ENCODE assay signal across 35 cellular contexts in genomic region chr9:3177362-3177761, GRCh38.
A peak's percentile ranks its signal among the peaks of the same experiment; 100 is the strongest.
DNase-seq lines count a peak whose midpoint lies in the region; ATAC-seq, FAIRE-seq and TF ChIP-seq lines count a peak whose summit lies in the region.
"Had no signal": no experiment of that assay in that cellular context is flagged by ENCODE, and none has a peak within 500 bp of the region (broad histone marks: within the 10 kb centered on the region; RNA-seq: fewer than 3 reads in every experiment).

No MANE protein-coding gene starts in this region.

- H3K27me3 ChIP-seq in adrenal gland = peaks cover 11% of the 10 kb centered on the region
- H3K27me3 ChIP-seq: body of pancreas had no signal

- 45 to 73% (median 52%) methylated on average over 4 of the region's 4 CpGs for WGBS in adrenal gland, 4 donors

- H3K27ac ChIP-seq in adrenal gland = no peak overlapping the region
- H3K27ac ChIP-seq: A549, body of pancreas, parathyroid adenoma, SK-N-MC, suprapubic skin had no signal

- H3K4me1 Mint-ChIP-seq in WTC11 = peaks cover 21% of the 10 kb centered on the region
- H3K4me1 Mint-ChIP-seq in activated CD4-positive, alpha-beta T cell treated with anti-CD3 and anti-CD28 coated beads for 36 hours = peaks cover 2% of the 10 kb centered on the region
- H3K4me1 Mint-ChIP-seq: memory B cell had no signal

- H3K4me3 ChIP-seq in mucosa of descending colon (no peak overlapping the region), adrenal gland (no peak overlapping the region)
- H3K4me3 ChIP-seq: A549, body of pancreas, SK-N-MC, smooth muscle cell, suprapubic skin had no signal

- peaks cover 31% of the 10 kb centered on the region for H3K27me3 Mint-ChIP-seq in WTC11 (ENCODE audit: low read depth)
- peaks cover 28% of the 10 kb centered on the region for H3K27me3 Mint-ChIP-seq in activated CD4-positive, alpha-beta T cell treated with anti-CD3 and anti-CD28 coated beads for 36 hours

- H3K36me3 ChIP-seq in mucosa of descending colon (ENCODE audit: low read depth) (no peaks in the 10 kb centered on the region), adrenal gland (replicated peaks in 1 of 2) (no peaks in the 10 kb centered on the region)
- H3K36me3 ChIP-seq: suprapubic skin had no signal

- POLR2A ChIA-PET in WTC11 (lab: Charles Lee) = no interaction called here
- POLR2A ChIA-PET in activated CD4-positive, alpha-beta T cell treated with anti-CD3 and anti-CD28 coated beads for 36 hours (lab: Charles Lee) = no interaction called here

- DNase-seq in ELF-1 (ENCODE audit: low read depth, low spot score) (peak; percentile 11), NCI-H2171 treated with DMSO at 0.1 percent for 48 hours (lab: John Stamatoyannopoulos, UW) (peak; percentile 80), WTC11 (ENCODE audit: low spot score) (no peak), mucosa of descending colon (peak in 2 of 3 donors; percentile 28 to 44), retina (no peak), GM19239 (ENCODE audit: insufficient read length, low spot score) (no peak), adrenal gland (no peak)
- no peak for DNase-seq in activated CD4-positive, alpha-beta T cell treated with anti-CD3 and anti-CD28 coated beads for 36 hours
- DNase-seq: activated CD4-positive, alpha-beta memory T cell treated with anti-CD3 and anti-CD28 coated beads, Interleukin-2, amount 10 ng/mL, durations not matched to agents 7 days and 5 days; activated CD4-positive, alpha-beta T cell treated with anti-CD3 and anti-CD28 coated beads for 1 hour; activated CD8-positive, alpha-beta memory T cell treated with anti-CD3 and anti-CD28 coated beads, Interleukin-2, amount 50 U/mL, for 4 hours; activated naive CD4-positive, alpha-beta T cell; activated naive CD8-positive, alpha-beta T cell treated with anti-CD3 and anti-CD28 coated beads, Interleukin-2, amount 50 U/mL, for 24 hours; body of pancreas; CD4-positive, alpha-beta T cell; cerebellar nuclear complex; hypothalamus; KG1; NCI-H146; NCI-H446; NCI-H774; stimulated activated naive CD4-positive, alpha-beta T cell treated with Interleukin-2 at 50 U/mL for 16 hours had no signal

- H3K4me1 ChIP-seq in mucosa of descending colon (ENCODE audit: low read depth) (peaks cover 25% of the 10 kb centered on the region), adrenal gland (replicated peaks in 1 of 2) (no peaks in the 10 kb centered on the region)
- H3K4me1 ChIP-seq: A549, parathyroid adenoma had no signal

- no peaks in the 10 kb centered on the region for H3K9me3 ChIP-seq in mucosa of descending colon
- no peaks in the 10 kb centered on the region for H3K9me3 ChIP-seq in adrenal gland (replicated peaks in 1 of 3)
- H3K9me3 ChIP-seq: A549, body of pancreas, suprapubic skin had no signal

- intact Hi-C loops in mucosa of descending colon (cut with DNase I, micrococcal nuclease) (loop anchor here in 1 of 2 donors (10.0 kb wide), 1 partner anchor 313 kb away; no protein-coding TSS in a partner anchor), adrenal gland (cut with DNase I) (no loop called here)
- intact Hi-C loops in activated CD4-positive, alpha-beta T cell treated with anti-CD3 and anti-CD28 coated beads for 36 hours (cut with DNase I, micrococcal nuclease) = no loop called here

- no peak overlapping the region for H3K27ac Mint-ChIP-seq in WTC11
- H3K27ac Mint-ChIP-seq in activated CD4-positive, alpha-beta T cell treated with anti-CD3 and anti-CD28 coated beads for 36 hours = no peak overlapping the region
- H3K27ac Mint-ChIP-seq: activated CD4-positive, alpha-beta memory T cell treated with anti-CD3 and anti-CD28 coated beads, Interleukin-2, amount 10 ng/mL, durations not matched to agents 7 days and 5 days; activated naive CD8-positive, alpha-beta T cell treated with anti-CD3 and anti-CD28 coated beads, Interleukin-2, amount 50 U/mL, for 24 hours; CD4-positive, alpha-beta T cell; memory B cell had no signal

- ATAC-seq in WTC11 (no peak; the same call in 1 of the 2 replicates), mucosa of descending colon (peak; percentile 77)
- no peak for ATAC-seq in activated CD4-positive, alpha-beta T cell treated with anti-CD3 and anti-CD28 coated beads for 36 hours
- ATAC-seq: A549; activated naive CD8-positive, alpha-beta T cell treated with anti-CD3 and anti-CD28 coated beads, Interleukin-2, amount 50 U/mL, for 24 hours; body of pancreas had no signal

- H3K4me3 Mint-ChIP-seq in WTC11 = no peak overlapping the region
- H3K4me3 Mint-ChIP-seq in activated CD4-positive, alpha-beta T cell treated with anti-CD3 and anti-CD28 coated beads for 36 hours = no peak overlapping the region
- H3K4me3 Mint-ChIP-seq: activated CD4-positive, alpha-beta memory T cell treated with anti-CD3 and anti-CD28 coated beads, Interleukin-2, amount 10 ng/mL, durations not matched to agents 7 days and 5 days; activated naive CD8-positive, alpha-beta T cell treated with anti-CD3 and anti-CD28 coated beads, Interleukin-2, amount 50 U/mL, for 24 hours; CD4-positive, alpha-beta T cell; memory B cell; neural crest cell had no signal

- CTCF ChIA-PET in WTC11 (lab: Charles Lee) = interaction anchor here (0.7 to 1.0 kb wide), 2 partner anchors 317 to 320 kb away, joined by 3 to 4 read pairs; no protein-coding TSS in a partner anchor
- CTCF ChIA-PET in activated CD4-positive, alpha-beta T cell treated with anti-CD3 and anti-CD28 coated beads for 36 hours (lab: Charles Lee) = no interaction called here

- TF ChIP-seq CTCF in WTC11 (IDR thresholded peaks at IDR 0.05) (no peak), mucosa of descending colon (IDR thresholded peaks at IDR 0.05) (no peak), adrenal gland (IDR thresholded peaks at IDR 0.05) (no peak)

- no peak for FAIRE-seq in GM19239 (lab: Jason Lieb, UNC)
- FAIRE-seq: A549, D721Med, endometrium, GM18507, H54, HTR-8/SVneo, TTC549 had no signal

- H3K36me3 Mint-ChIP-seq in WTC11 = no peaks in the 10 kb centered on the region
- H3K36me3 Mint-ChIP-seq in activated CD4-positive, alpha-beta T cell treated with anti-CD3 and anti-CD28 coated beads for 36 hours (ENCODE audit: low read depth) = no peaks in the 10 kb centered on the region
- H3K36me3 Mint-ChIP-seq: memory B cell had no signal

- no peak for TF ChIP-seq POLR2A in adrenal gland (IDR thresholded peaks at IDR 0.05)

- H3K9me3 Mint-ChIP-seq in WTC11 = no peaks in the 10 kb centered on the region
- H3K9me3 Mint-ChIP-seq in activated CD4-positive, alpha-beta T cell treated with anti-CD3 and anti-CD28 coated beads for 36 hours (ENCODE audit: low read depth) = no peaks in the 10 kb centered on the region
- H3K9me3 Mint-ChIP-seq: activated CD4-positive, alpha-beta memory T cell treated with anti-CD3 and anti-CD28 coated beads, Interleukin-2, amount 10 ng/mL, durations not matched to agents 7 days and 5 days; activated naive CD8-positive, alpha-beta T cell treated with anti-CD3 and anti-CD28 coated beads, Interleukin-2, amount 50 U/mL, for 24 hours; CD4-positive, alpha-beta T cell; memory B cell; neural crest cell had no signal

TF ChIP-seq in WTC11, 78 proteins besides CTCF, POLR2A, EP300 and RAD21:
- TF ChIP-seq NFATC4 (CRISPR knock-in tag; IDR thresholded peaks at IDR 0.05) (no peak), ATF3 (CRISPR knock-in tag; conservative IDR thresholded peaks at IDR 0.05) (no peak), ZNF416 (CRISPR knock-in tag; IDR thresholded peaks at IDR 0.05) (no peak), GABPB1 (CRISPR knock-in tag; IDR thresholded peaks at IDR 0.05) (0 out of 2 replicates have a peak, but pooled peaks have one; percentile 11)

Comparison
In these comparisons a context has a peak if more than half of its experiments do, and no peak if none do; other contexts are left out.
1. DNase-seq: peak in ELF-1 (single experiment), NCI-H2171 treated with DMSO at 0.1 percent for 48 hours (single experiment) and mucosa of descending colon (2 of 3); none in WTC11 (single experiment), retina (single experiment), GM19239 (single experiment), adrenal gland (0 of 7) and activated CD4-positive, alpha-beta T cell treated with anti-CD3 and anti-CD28 coated beads for 36 hours (single experiment).